Comparison of ENCODE assay signal across 1 cellular context in genomic region chr14:61331992-61332657, GRCh38.
A peak's percentile ranks its signal among the peaks of the same experiment; 100 is the strongest.
TF ChIP-seq lines count a peak whose summit lies in the region.

No MANE protein-coding gene starts in this region.

TF ChIP-seq in HEK293, 187 proteins besides CTCF, POLR2A, EP300 and RAD21 (continued from another document):
- TF ChIP-seq, protein P1, sequence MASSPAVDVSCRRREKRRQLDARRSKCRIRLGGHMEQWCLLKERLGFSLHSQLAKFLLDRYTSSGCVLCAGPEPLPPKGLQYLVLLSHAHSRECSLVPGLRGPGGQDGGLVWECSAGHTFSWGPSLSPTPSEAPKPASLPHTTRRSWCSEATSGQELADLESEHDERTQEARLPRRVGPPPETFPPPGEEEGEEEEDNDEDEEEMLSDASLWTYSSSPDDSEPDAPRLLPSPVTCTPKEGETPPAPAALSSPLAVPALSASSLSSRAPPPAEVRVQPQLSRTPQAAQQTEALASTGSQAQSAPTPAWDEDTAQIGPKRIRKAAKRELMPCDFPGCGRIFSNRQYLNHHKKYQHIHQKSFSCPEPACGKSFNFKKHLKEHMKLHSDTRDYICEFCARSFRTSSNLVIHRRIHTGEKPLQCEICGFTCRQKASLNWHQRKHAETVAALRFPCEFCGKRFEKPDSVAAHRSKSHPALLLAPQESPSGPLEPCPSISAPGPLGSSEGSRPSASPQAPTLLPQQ (tag by site-specific recombination; IDR thresholded peaks at IDR 0.05), result 0 out of 2 replicates have a peak, but pooled peaks have one; percentile 42
- no peak for TF ChIP-seq SALL2 (tag by site-specific recombination; IDR thresholded peaks at IDR 0.05; ENCODE audit: borderline replicate concordance)
- TF ChIP-seq ZNF677 (tag by site-specific recombination; IDR thresholded peaks at IDR 0.05), result no peak
- no peak for TF ChIP-seq ZNF585B (tag by site-specific recombination; IDR thresholded peaks at IDR 0.05)
- peak; percentile 73; the same call in 1 of the 2 replicates for TF ChIP-seq TCF7L2 (IDR thresholded peaks at IDR 0.05; ENCODE audit: borderline replicate concordance, low read depth, low read length)
- no peak for TF ChIP-seq ZNF747 (tag by site-specific recombination; IDR thresholded peaks at IDR 0.05)
